In genomic region chr17:21098934-21099687, GRCh38 we compare ENCODE assay signal across 8 cellular contexts. TPM values are rescaled to one million over a fixed set of nuclear protein-coding genes. Genes with fewer than 3 reads are reported as not detected.
DNase-seq lines count a peak whose midpoint lies in the region; ATAC-seq and TF ChIP-seq lines count a peak whose summit lies in the region.

No MANE protein-coding gene starts in this region.

- no peak overlapping the region for H3K27ac ChIP-seq in adrenal gland

- no peaks in the 10 kb centered on the region for H3K36me3 ChIP-seq in adrenal gland (replicated peaks in 1 of 2)

- peaks cover 3 to 13% of the 10 kb centered on the region in 2 donors for H3K4me1 ChIP-seq in adrenal gland (replicated peaks in 1 of 2)

- H3K4me3 ChIP-seq in adrenal gland = peak overlapping the region in 2 of 4 donors; percentile 24 to 52

- 0 to 1% (median 1%) methylated on average over 23 to 29 of the region's 29 CpGs for WGBS in adrenal gland, 4 donors

- peak; percentile 94 for ATAC-seq in HG02763 (IDR thresholded peaks at IDR 0.05; ENCODE audit: unreplicated experiment)

- intact Hi-C loops in adrenal gland (cut with DNase I) = no loop called here

- in situ Hi-C loops in GM13977 (cut with MboI; ENCODE audit: low pct_unique_long_range_greater_than_20kb, low sequenced_read_pairs, unreplicated experiment) = no loop called here

- TF ChIP-seq CTCF in GM13977 (IDR thresholded peaks at IDR 0.05; ENCODE audit: extremely low read depth, insufficient read depth, missing control alignments) (no peak), adrenal gland (IDR thresholded peaks at IDR 0.05) (no peak)

- no peak for TF ChIP-seq POLR2A in adrenal gland (IDR thresholded peaks at IDR 0.05)

- DNase-seq in GM13977 (ENCODE audit: low spot score) (peak; percentile 93), NCI-H1105 treated with DMSO at 0.1 percent for 48 hours (lab: John Stamatoyannopoulos, UW) (peak; percentile 95), SW 1271 (lab: John Stamatoyannopoulos, UW) (peak; percentile 91 to 95), adrenal gland (peak; percentile 39 to 77 (median 57)), hepatic stellate cell (ENCODE audit: low spot score) (peak; percentile 95), retina (peak; percentile 89), GF-D8 (lab: John Stamatoyannopoulos, UW) (no peak)

- H3K27me3 ChIP-seq in adrenal gland = no peaks in the 10 kb centered on the region

- H3K9me3 ChIP-seq in adrenal gland (replicated peaks in 1 of 3) = no peaks in the 10 kb centered on the region

RNA-seq across cellular contexts. Expression of gene DHRS7B, which starts 27.7 kb away (rescaled TPM):
- total RNA-seq in adrenal gland = 10 to 100 TPM; 18.0 to 65.5 (median 31.9) TPM
- polyA plus RNA-seq in adrenal gland = 10 to 100 TPM; 38.3 to 53.9 (median 45.4) TPM

RNA-seq across cellular contexts. Expression of gene USP22, which starts 56.3 kb away (rescaled TPM):
- 100 to 1,000 TPM; 207 to 250 (median 228) TPM for total RNA-seq in adrenal gland
- polyA plus RNA-seq in adrenal gland = 100 to 1,000 TPM in 1 of 3 donors, 10 to 100 TPM in 2; 43.0 to 142 (median 50.3) TPM
